In the genomic region with DNA sequence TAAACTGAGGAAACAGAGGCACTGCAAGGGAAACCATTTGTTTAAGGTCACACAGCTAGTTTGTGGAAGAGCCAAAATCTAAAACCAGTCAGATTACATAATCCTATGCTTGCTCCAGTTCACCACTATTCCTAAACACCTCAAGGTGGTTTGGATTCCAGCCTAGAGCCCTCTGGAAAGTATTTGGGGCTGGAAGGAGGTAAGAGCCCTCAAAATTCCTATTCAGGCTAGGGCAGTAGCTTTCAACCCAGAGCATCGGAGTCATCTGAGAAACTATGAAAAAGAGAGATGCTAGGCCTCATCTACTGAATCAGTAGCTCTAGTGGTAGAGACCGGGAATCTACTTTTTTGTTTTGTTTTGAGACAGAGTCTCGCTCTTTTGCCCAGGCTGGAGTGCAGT, we compare ENCODE assay signal across 31 cellular contexts. TPM values are rescaled to one million over a fixed set of nuclear protein-coding genes. Genes with fewer than 3 reads are reported as not detected.
"Had no signal": no experiment of that assay in that cellular context is flagged by ENCODE, and none has a peak within 500 bp of the region (broad histone marks: within the 10 kb centered on the region; RNA-seq: fewer than 3 reads in every experiment).

No MANE protein-coding gene starts in this region.

- H3K4me3 ChIP-seq: MG63, Peyer's patch, SJSA1 had no signal

- H3K4me2 ChIP-seq: SK-N-SH had no signal

- H3K9me3 ChIP-seq: SK-N-SH had no signal

- H3K9me2 ChIP-seq: SK-N-SH had no signal

- H3K27ac ChIP-seq: Peyer's patch, SJSA1 had no signal

- H3K4me1 ChIP-seq: Peyer's patch, SJSA1 had no signal

- DNase-seq: Kasumi-1, KG1, MG63, NCI-H1048, NCI-H1092 treated with DMSO at 0.1 percent for 48 hours, NCI-H1105 treated with DMSO at 0.1 percent for 48 hours, NCI-H1417, NCI-H1436, NCI-H146, NCI-H1694, NCI-H187, NCI-H2029, NCI-H2081, NCI-H226, NCI-H446 treated with DMSO at 0.1 percent for 48 hours, NCI-H510A, NCI-H524, NCI-H526, NCI-H69, NCI-H748 treated with DMSO at 0.1 percent for 48 hours, NCI-H82, OCI-M1, PC-3, Right ventricle myocardium superior, RPMI8226, SHP77 treated with DMSO at 0.1 percent for 48 hours, SK-N-SH, SW 1271 had no signal

- ATAC-seq: PC-3 had no signal

- H3K36me3 ChIP-seq: MG63, Peyer's patch, SJSA1 had no signal

- H3K9ac ChIP-seq: SK-N-SH had no signal

- H3K27me3 ChIP-seq: MG63, Peyer's patch, SJSA1 had no signal

RNA-seq across cellular contexts. Expression of gene HNF1A, which starts 58.2 kb away (rescaled TPM):
- total RNA-seq: M059J, PC-3, Right ventricle myocardium superior, SJSA1 had no signal
- polyA plus RNA-seq: SK-N-SH had no signal
